25 cellular contexts compared by ENCODE assay signal in the genomic region with DNA sequence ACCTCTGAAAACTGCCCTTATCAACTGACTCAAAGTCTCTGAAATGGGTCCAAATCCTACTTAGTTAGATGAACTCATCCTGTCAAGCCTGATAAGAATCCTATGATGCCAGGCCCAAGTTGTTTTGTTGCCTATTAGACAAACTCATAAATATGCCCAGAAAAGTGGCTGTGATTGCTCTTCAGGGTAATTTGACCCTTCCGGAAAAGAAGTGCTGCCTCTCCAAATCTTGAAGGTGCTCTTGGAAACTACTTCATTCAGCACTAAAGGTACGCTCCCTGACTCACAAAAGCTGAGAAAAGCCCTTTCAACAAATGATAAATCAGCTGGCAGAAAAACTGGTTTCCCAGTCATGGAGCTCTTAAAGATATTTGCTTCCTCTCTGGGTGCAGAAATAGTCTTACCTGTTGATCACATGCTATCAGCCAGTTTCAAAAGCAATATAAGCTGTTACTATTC. TPM values are rescaled to one million over a fixed set of nuclear protein-coding genes. Genes with fewer than 3 reads are reported as not detected.
DNase-seq lines count a peak whose midpoint lies in the region; ATAC-seq, FAIRE-seq and TF ChIP-seq lines count a peak whose summit lies in the region.
"Had no signal": no experiment of that assay in that cellular context is flagged by ENCODE, and none has a peak within 500 bp of the region (broad histone marks: within the 10 kb centered on the region; RNA-seq: fewer than 3 reads in every experiment).

No MANE protein-coding gene starts in this region.

- peak in 1 of 4 donors; percentile 36 for TF ChIP-seq POLR2A in upper lobe of left lung (IDR thresholded peaks at IDR 0.05)

- intact Hi-C loops in left ventricle myocardium inferior (cut with micrococcal nuclease) = loop anchor here (10.0 kb wide), 1 partner anchor 284 kb away; the partner anchor contains the start of gene KIF20B

- no peaks in the 10 kb centered on the region for H3K9me3 Mint-ChIP-seq in activated naive CD8-positive, alpha-beta T cell (ENCODE audit: low read depth)
- peaks cover 1% of the 10 kb centered on the region for H3K9me3 Mint-ChIP-seq in activated naive CD8-positive, alpha-beta T cell treated with anti-CD3 and anti-CD28 coated beads for 36 hours
- no peaks in the 10 kb centered on the region for H3K9me3 Mint-ChIP-seq in T-cell
- H3K9me3 Mint-ChIP-seq: endodermal cell, nephron progenitor cell had no signal

- no peaks in the 10 kb centered on the region for H4K20me1 ChIP-seq in keratinocyte (ENCODE audit: control insufficient read depth, extremely low read depth, insufficient read depth, low read length)

- CTCF ChIA-PET in T-cell (lab: Charles Lee) = interaction anchor here in 1 of 2 donors (1.1 kb wide), 1 partner anchor 29 kb away, joined by 4 read pairs; the partner anchor contains the start of gene IFIT1

- no peak for ATAC-seq in T-cell (replicated peaks in 1 of 4)
- ATAC-seq in upper lobe of left lung (ENCODE audit: low FRiP score in 2 of 2) = peak; percentile 60 to 83
- no peak for ATAC-seq in GM21619 (IDR thresholded peaks at IDR 0.05; ENCODE audit: unreplicated experiment)
- ATAC-seq: left colon had no signal

- DNase-seq in activated naive CD8-positive, alpha-beta T cell treated with anti-CD3 and anti-CD28 coated beads for 36 hours = no peak
- DNase-seq in T-cell (no peak), keratinocyte (ENCODE audit: low read depth, low spot score) (no peak), upper lobe of left lung (peak in 1 of 2 donors; percentile 38), left ventricle myocardium inferior (no peak), LoVo (ENCODE audit: low spot score) (no peak)
- DNase-seq: activated CD4-positive, alpha-beta T cell treated with anti-CD3 and anti-CD28 coated beads for 1 hour; endodermal cell; head of caudate nucleus; left colon; midbrain; MM.1S; NCI-H146; NCI-H774; nephron progenitor cell; Right ventricle myocardium superior had no signal

- H3K9me1 ChIP-seq in keratinocyte (ENCODE audit: control insufficient read depth, extremely low read depth, insufficient read depth, low read length) = no peaks in the 10 kb centered on the region

- dilution Hi-C loops in keratinocyte (cut with MboI; ENCODE audit: extremely low pct_ligation_motif_present, low sequenced_read_pairs) = no loop called here

- no peaks in the 10 kb centered on the region for H3K27me3 ChIP-seq in keratinocyte (ENCODE audit: control insufficient read depth, extremely low read depth, insufficient read depth, low read length)
- H3K27me3 ChIP-seq in upper lobe of left lung = no peaks in the 10 kb centered on the region
- no peaks in the 10 kb centered on the region for H3K27me3 ChIP-seq in left ventricle myocardium inferior (ENCODE audit: low read depth)
- H3K27me3 ChIP-seq: BLaER1 had no signal

- FAIRE-seq in keratinocyte (lab: Jason Lieb, UNC) = peak; percentile 58
- FAIRE-seq: colon, H54, TTC549, urothelium cell line had no signal

- POLR2A ChIA-PET in T-cell (lab: Charles Lee) = no interaction called here

- no peak overlapping the region for H2AFZ ChIP-seq in keratinocyte (ENCODE audit: control insufficient read depth, low read length)

- H3K27ac ChIP-seq in keratinocyte (ENCODE audit: control insufficient read depth, insufficient read depth, low read length) = no peak overlapping the region
- peak overlapping the region; percentile 23 to 78 (median 65) for H3K27ac ChIP-seq in upper lobe of left lung
- no peak overlapping the region for H3K27ac ChIP-seq in left ventricle myocardium inferior (replicated peaks)
- H3K27ac ChIP-seq: BLaER1 had no signal

- H3K4me1 Mint-ChIP-seq in activated naive CD8-positive, alpha-beta T cell (ENCODE audit: low read depth) = peaks cover 49% of the 10 kb centered on the region
- H3K4me1 Mint-ChIP-seq in activated naive CD8-positive, alpha-beta T cell treated with anti-CD3 and anti-CD28 coated beads for 36 hours = peaks cover 31% of the 10 kb centered on the region
- peaks cover 34 to 55% (median 44%) of the 10 kb centered on the region in 3 donors for H3K4me1 Mint-ChIP-seq in T-cell

- no peak overlapping the region for H3K4me2 ChIP-seq in keratinocyte (ENCODE audit: control insufficient read depth, extremely low read depth, insufficient read depth, low read depth, low read length)
- H3K4me2 ChIP-seq: BLaER1 had no signal

- WGBS in upper lobe of left lung, 2 donors = 66 to 92% methylated on average over 2 of the region's 2 CpGs

- no peak overlapping the region for H3K4me3 Mint-ChIP-seq in activated naive CD8-positive, alpha-beta T cell
- no peak overlapping the region for H3K4me3 Mint-ChIP-seq in activated naive CD8-positive, alpha-beta T cell treated with anti-CD3 and anti-CD28 coated beads for 36 hours
- no peak overlapping the region for H3K4me3 Mint-ChIP-seq in T-cell
- H3K4me3 Mint-ChIP-seq: endodermal cell, nephron progenitor cell had no signal

- H3K9ac ChIP-seq in keratinocyte (ENCODE audit: control insufficient read depth, extremely low read depth, insufficient read depth, low read length) = no peak overlapping the region
- H3K9ac ChIP-seq: BLaER1 had no signal

- H3K36me3 Mint-ChIP-seq in activated naive CD8-positive, alpha-beta T cell = peaks cover 4% of the 10 kb centered on the region
- peaks cover 32% of the 10 kb centered on the region for H3K36me3 Mint-ChIP-seq in activated naive CD8-positive, alpha-beta T cell treated with anti-CD3 and anti-CD28 coated beads for 36 hours
- peaks cover 37% of the 10 kb centered on the region for H3K36me3 Mint-ChIP-seq in T-cell

- TF ChIP-seq CTCF in keratinocyte (optimal IDR thresholded peaks at IDR 0.05 in 1 of 3, IDR thresholded peaks at IDR 0.05 in 1 of 3, conservative IDR thresholded peaks at IDR 0.05 in 1 of 3; ENCODE audit: extremely low read depth in 1 of 3, insufficient read depth in 2 of 3, low read length in 3 of 3) (no peak), upper lobe of left lung (IDR thresholded peaks at IDR 0.05) (peak in 1 of 6 experiments; percentile 4), left ventricle myocardium inferior (IDR thresholded peaks at IDR 0.05; ENCODE audit: borderline replicate concordance) (no peak)

- H3K4me3 ChIP-seq in keratinocyte (ENCODE audit: control insufficient read depth in 2 of 3, extremely low read depth in 1 of 3, insufficient read depth in 2 of 3, low read depth in 1 of 3, low read length in 3 of 3) = no peak overlapping the region
- no peak overlapping the region for H3K4me3 ChIP-seq in upper lobe of left lung
- H3K4me3 ChIP-seq in left ventricle myocardium inferior = no peak overlapping the region
- H3K4me3 ChIP-seq: BLaER1 had no signal

- H3K9me3 ChIP-seq in keratinocyte (ENCODE audit: control insufficient read depth, low read depth, low read length) = no peaks in the 10 kb centered on the region
- H3K9me3 ChIP-seq in upper lobe of left lung = no peaks in the 10 kb centered on the region
- no peaks in the 10 kb centered on the region for H3K9me3 ChIP-seq in left ventricle myocardium inferior (replicated peaks)
- H3K9me3 ChIP-seq: BLaER1 had no signal

- peaks cover 2 to 4% of the 10 kb centered on the region in 2 experiments for H3K36me3 ChIP-seq in keratinocyte (ENCODE audit: control insufficient read depth in 2 of 2, extremely low read depth in 1 of 2, insufficient read depth in 2 of 2, low read length in 2 of 2)
- H3K36me3 ChIP-seq in upper lobe of left lung = peaks cover 0 to 30% (median 2%) of the 10 kb centered on the region in 4 donors
- H3K36me3 ChIP-seq in left ventricle myocardium inferior = peaks cover 17% of the 10 kb centered on the region

- H3K27ac Mint-ChIP-seq in activated naive CD8-positive, alpha-beta T cell = peak overlapping the region; percentile 18
- no peak overlapping the region for H3K27ac Mint-ChIP-seq in activated naive CD8-positive, alpha-beta T cell treated with anti-CD3 and anti-CD28 coated beads for 36 hours
- peak overlapping the region; percentile 66 to 69 for H3K27ac Mint-ChIP-seq in T-cell
- H3K27ac Mint-ChIP-seq: brain, endodermal cell, nephron progenitor cell had no signal

- peak in 3 of 4 donors; percentile 69 to 96 (median 81) for TF ChIP-seq EP300 in upper lobe of left lung (IDR thresholded peaks at IDR 0.05)

- H3K4me1 ChIP-seq in keratinocyte (ENCODE audit: control insufficient read depth, extremely low read depth, insufficient read depth, low read length) (peaks cover 6% of the 10 kb centered on the region), upper lobe of left lung (peaks cover 35 to 53% (median 42%) of the 10 kb centered on the region in 4 donors), left ventricle myocardium inferior (peaks cover 41% of the 10 kb centered on the region)

- H3K27me3 Mint-ChIP-seq in activated naive CD8-positive, alpha-beta T cell = no peaks in the 10 kb centered on the region
- no peaks in the 10 kb centered on the region for H3K27me3 Mint-ChIP-seq in activated naive CD8-positive, alpha-beta T cell treated with anti-CD3 and anti-CD28 coated beads for 36 hours
- no peaks in the 10 kb centered on the region for H3K27me3 Mint-ChIP-seq in T-cell

- H3K79me2 ChIP-seq in keratinocyte (ENCODE audit: control insufficient read depth, insufficient read depth, low read length) = peaks cover 12% of the 10 kb centered on the region

RNA-seq across cellular contexts. Expression of gene IFIT5, which starts 6.7 kb away (rescaled TPM):
- 10 to 100 TPM; 15.0 to 16.5 TPM for total RNA-seq in activated naive CD8-positive, alpha-beta T cell treated with anti-CD3 and anti-CD28 coated beads for 36 hours
- total RNA-seq in T-cell = 10 to 100 TPM; 12.6 to 20.3 (median 18.5) TPM
- 10.7 to 15.8 TPM (median 14.8 TPM) in 3 replicates for polyA plus RNA-seq in keratinocyte
- 1.4 TPM for polyA plus RNA-seq in keratinocyte (2011; ENCODE audit: low read depth)
- polyA plus RNA-seq in keratinocyte (2011; cell fraction: cytosol; rRNA removed) = 5.5 and 12.3 TPM in 2 replicates
- polyA plus RNA-seq in keratinocyte (2011; cell fraction: nucleus; rRNA removed) = 9.8 and 11.4 TPM in 2 replicates
- polyA plus RNA-seq in keratinocyte (2012; ENCODE audit: low replicate concordance) = 2.4 and 14.9 TPM in 2 replicates
- polyA minus RNA-seq in keratinocyte = 3.6 to 14.5 TPM (median 7.4 TPM) in 3 replicates
- 8.8 TPM for polyA minus RNA-seq in keratinocyte (2011; cell fraction: cytosol; rRNA and poly(A)+ RNA removed)
- 6.5 and 13.2 TPM in 2 replicates for polyA minus RNA-seq in keratinocyte (2011; cell fraction: nucleus; rRNA and poly(A)+ RNA removed)
- total RNA-seq in upper lobe of left lung = 10 to 100 TPM in 5 of 6 donors, 1 to 10 TPM in 1; 6.5 to 30.8 (median 20.6) TPM
- 7.4 TPM for total RNA-seq in left ventricle myocardium inferior

RNA-seq across cellular contexts. Expression of gene IFIT1, which starts 28.6 kb away (rescaled TPM):
- total RNA-seq in activated naive CD8-positive, alpha-beta T cell treated with anti-CD3 and anti-CD28 coated beads for 36 hours = 1 to 10 TPM; 7.2 to 9.1 TPM
- total RNA-seq in T-cell (1 to 10 TPM; 1.7 to 5.5 (median 3.0) TPM), upper lobe of left lung (10 to 100 TPM in 5 of 6 donors, 1 to 10 TPM in 1; 9.8 to 54.9 (median 18.1) TPM), left ventricle myocardium inferior (31.0 TPM)
- polyA plus RNA-seq in keratinocyte = 96.9 to 140 TPM (median 112 TPM) in 3 replicates
- 0.51 TPM for polyA plus RNA-seq in keratinocyte (2011; ENCODE audit: low read depth)
- polyA plus RNA-seq in keratinocyte (2011; cell fraction: cytosol; rRNA removed) = 47.7 and 95.1 TPM in 2 replicates
- polyA plus RNA-seq in keratinocyte (2011; cell fraction: nucleus; rRNA removed) = 73.5 and 102 TPM in 2 replicates
- polyA plus RNA-seq in keratinocyte (2012; ENCODE audit: low replicate concordance) = 1.6 and 83.3 TPM in 2 replicates
- polyA minus RNA-seq in keratinocyte = 3.9 to 61.5 TPM (median 32.3 TPM) in 3 replicates
- polyA minus RNA-seq in keratinocyte (2011; cell fraction: cytosol; rRNA and poly(A)+ RNA removed) = 20.1 TPM
- 25.6 and 37.2 TPM in 2 replicates for polyA minus RNA-seq in keratinocyte (2011; cell fraction: nucleus; rRNA and poly(A)+ RNA removed)

RNA-seq across cellular contexts. Expression of gene IFIT1B, which starts 43.2 kb away (rescaled TPM):
- not detected for total RNA-seq in activated naive CD8-positive, alpha-beta T cell treated with anti-CD3 and anti-CD28 coated beads for 36 hours
- total RNA-seq in T-cell (not detected), upper lobe of left lung (under 1 TPM in 2 of 6 donors, not detected in 4; 0.20 to 0.59 TPM), left ventricle myocardium inferior (not detected)
- not detected in 3 replicates for polyA plus RNA-seq in keratinocyte
- polyA plus RNA-seq in keratinocyte (2011; ENCODE audit: low read depth) = not detected
- polyA plus RNA-seq in keratinocyte (2011; cell fraction: cytosol; rRNA removed) = not detected in 2 replicates
- polyA plus RNA-seq in keratinocyte (2011; cell fraction: nucleus; rRNA removed) = not detected in 2 replicates
- polyA plus RNA-seq in keratinocyte (2012; ENCODE audit: low replicate concordance) = not detected in 2 replicates
- polyA minus RNA-seq in keratinocyte = not detected in 3 replicates
- polyA minus RNA-seq in keratinocyte (2011; cell fraction: cytosol; rRNA and poly(A)+ RNA removed) = not detected
- not detected in 2 replicates for polyA minus RNA-seq in keratinocyte (2011; cell fraction: nucleus; rRNA and poly(A)+ RNA removed)
- total RNA-seq: A673, endodermal cell, left colon, Right ventricle myocardium superior had no signal

Comparison
In these comparisons a context has a peak if more than half of its experiments do, and no peak if none do; other contexts are left out.
1. ATAC-seq: peak in upper lobe of left lung (2 of 2); none in T-cell (0 of 4) and GM21619 (single experiment).
2. H3K27ac ChIP-seq: peak in upper lobe of left lung (4 of 4); none in keratinocyte (single experiment) and left ventricle myocardium inferior (single experiment).